8 cellular contexts compared by ENCODE assay signal in genomic region chr10:95246582-95247051, GRCh38. TPM values are rescaled to one million over a fixed set of nuclear protein-coding genes. Genes with fewer than 3 reads are reported as not detected.
DNase-seq lines count a peak whose midpoint lies in the region; ATAC-seq, FAIRE-seq and TF ChIP-seq lines count a peak whose summit lies in the region.

No MANE protein-coding gene starts in this region.

- peak; percentile 77 for TF ChIP-seq RAD21 in GM12878 (IDR thresholded peaks at IDR 0.05; ENCODE audit: insufficient read depth, low read depth, low read length)

- peaks cover 3% of the 10 kb centered on the region; the same call in 1 of the 2 replicates for H4K20me1 ChIP-seq in GM12878 (ENCODE audit: control insufficient read depth, insufficient read depth)

- peaks cover 30% of the 10 kb centered on the region for H3K79me2 ChIP-seq in GM12878 (ENCODE audit: control insufficient read depth, insufficient read depth, low read length)

- TF ChIP-seq CTCF in AG09319 (IDR thresholded peaks at IDR 0.05; ENCODE audit: low read depth, low read length) (peak; percentile 74), GM13977 (IDR thresholded peaks at IDR 0.05; ENCODE audit: extremely low read depth, insufficient read depth, missing control alignments) (peak; percentile 77), GM12878 (IDR thresholded peaks at IDR 0.05 in 2 of 3, conservative IDR thresholded peaks at IDR 0.05 in 1 of 3; ENCODE audit: control insufficient read depth in 2 of 3, extremely low read depth in 1 of 3, insufficient read depth in 1 of 3, low read depth in 3 of 3, low read length in 3 of 3) (peak; percentile 77 to 85 (median 78))

- SMC1A ChIA-PET in GM12878 (lab: Charles Lee; ENCODE audit: uncharacterized antibody, unreplicated experiment), result interaction anchor here (0.7 to 10.3 kb wide), 19 partner anchors 9 to 128 kb away, joined by 3 to 262 read pairs (median 7); no protein-coding TSS in a partner anchor

- ATAC-seq in GM12878, result peak; percentile 81
- ATAC-seq in GM19324 (IDR thresholded peaks at IDR 0.05; ENCODE audit: low FRiP score, unreplicated experiment), result no peak

- CTCF ChIA-PET in GM12878 (lab: Yijun Ruan, JAX), result interaction anchor here (0.6 to 9.9 kb wide), 35 partner anchors 8 to 204 kb away, joined by 3 to 346 read pairs (median 5); no protein-coding TSS in a partner anchor

- no peak overlapping the region for H2AFZ ChIP-seq in GM12878 (ENCODE audit: control insufficient read depth, low read depth, low read length)

- no peak for TF ChIP-seq EP300 in GM12878 (IDR thresholded peaks at IDR 0.05; ENCODE audit: borderline replicate concordance in 1 of 2, control insufficient read depth in 1 of 2, low read depth in 2 of 2, low read length in 2 of 2)

- RAD21 ChIA-PET in GM12878 (lab: Charles Lee; ENCODE audit: unreplicated experiment), result interaction anchor here (0.8 to 5.6 kb wide), 11 partner anchors 10 to 143 kb away, joined by 3 to 185 read pairs (median 8); no protein-coding TSS in a partner anchor

- POLR2A ChIA-PET in GM12878 (lab: Charles Lee), result interaction anchor here (1.0 kb wide), 1 partner anchor 13 kb away, joined by 3 read pairs; no protein-coding TSS in a partner anchor

- peaks cover 47% of the 10 kb centered on the region for H3K4me1 ChIP-seq in GM12878 (ENCODE audit: control insufficient read depth, insufficient read depth, low read length)

- 0% methylated on average over 1 of the region's 1 CpG for WGBS in GM12878 (ENCODE audit: insufficient coverage, insufficient replicate concordance, low lambda C conversion rate, missing lambda C conversion rate)

- peak overlapping the region; percentile 88 for H3K4me2 ChIP-seq in GM12878 (ENCODE audit: control insufficient read depth, insufficient read depth)

- no peaks in the 10 kb centered on the region for H3K27me3 ChIP-seq in GM12878 (replicated peaks in 1 of 2; ENCODE audit: control insufficient read depth in 2 of 2, insufficient read depth in 2 of 2, low read length in 1 of 2)

- peak overlapping the region; percentile 32 for H3K9ac ChIP-seq in GM12878 (ENCODE audit: control insufficient read depth, insufficient read depth, low read length)

- no peak overlapping the region for H3K4me3 ChIP-seq in GM12878

- intact Hi-C loops in GM12878 (cut with micrococcal nuclease; ENCODE audit: unreplicated experiment), result loop anchor here (1.0 to 10.0 kb wide), 2 partner anchors 117 to 612 kb away; no protein-coding TSS in a partner anchor

- peak; percentile 75 for FAIRE-seq in GM12878 (lab: Jason Lieb, UNC)

- in situ Hi-C loops in GM13977 (cut with MboI; ENCODE audit: low pct_unique_long_range_greater_than_20kb, low sequenced_read_pairs, unreplicated experiment) (loop anchor here (10.0 kb wide), 1 partner anchor 118 kb away; no protein-coding TSS in a partner anchor), GM12878 (cut with MboI) (loop anchor here (5.0 kb wide), 1 partner anchor 116 kb away; no protein-coding TSS in a partner anchor)

- H3K9me3 ChIP-seq in GM12878 (replicated peaks; ENCODE audit: control insufficient read depth, insufficient read depth, low read length), result no peaks in the 10 kb centered on the region

- BruUV-seq in GM12878 (replicated peaks; lab: Mats Ljungman, UMichigan), result no TSS peak

- H3K36me3 ChIP-seq in GM12878 (ENCODE audit: control insufficient read depth in 2 of 2, insufficient read depth in 2 of 2, low read length in 1 of 2), result peaks cover 46 to 63% of the 10 kb centered on the region in 2 experiments

- DNase-seq in AG09319 (ENCODE audit: extremely low read depth, low read depth), result peak; percentile 59
- DNase-seq in GM13977 (ENCODE audit: low spot score), result peak; percentile 54
- DNase-seq in M059J (ENCODE audit: low read depth), result peak; percentile 78
- DNase-seq in T-helper 2 cell, result peak in 4 of 5 experiments; percentile 2 to 58 (median 22)
- no peak for DNase-seq in GM12878 (ENCODE audit: low read depth, low spot score)
- peak; percentile 87 for DNase-seq in islet precursor cell
- DNase-seq in stimulated activated CD4-positive, alpha-beta T cell treated with anti-CD3 and anti-CD28 coated beads, Interleukin-2, amount 100 ng/mL, for 24 hours, result peak; percentile 71 to 73

- no peak for TF ChIP-seq POLR2A in GM12878 (IDR thresholded peaks at IDR 0.05; ENCODE audit: low read depth, low read length)

- peak overlapping the region; percentile 78 for H3K27ac ChIP-seq in GM12878 (ENCODE audit: control insufficient read depth, insufficient read depth)

TF ChIP-seq in GM12878, 131 proteins besides CTCF, POLR2A, EP300 and RAD21 (continues in another document):
- TF ChIP-seq SUPT20H (IDR thresholded peaks at IDR 0.05; ENCODE audit: borderline replicate concordance, control insufficient read depth, low read depth, low read length), result no peak
- TF ChIP-seq MXI1 (IDR thresholded peaks at IDR 0.05; ENCODE audit: low read depth, low read length), result no peak
- TF ChIP-seq SMAD5 (IDR thresholded peaks at IDR 0.05; ENCODE audit: low read depth), result no peak
- 0 out of 2 replicates have a peak, but pooled peaks have one; percentile 43 for TF ChIP-seq HDGF (IDR thresholded peaks at IDR 0.05)
- TF ChIP-seq SUZ12 (IDR thresholded peaks at IDR 0.05; ENCODE audit: unreplicated experiment), result no peak
- TF ChIP-seq MYC (IDR thresholded peaks at IDR 0.05; ENCODE audit: insufficient read depth, insufficient read length, insufficient replicate concordance, low read length, severe bottlenecking), result no peak
- TF ChIP-seq YY1 (IDR thresholded peaks at IDR 0.05; ENCODE audit: low read depth, low read length), result peak; percentile 63; the same call in 1 of the 2 replicates
- TF ChIP-seq ZNF592 (IDR thresholded peaks at IDR 0.05), result no peak

RNA-seq across cellular contexts. Expression of gene PDLIM1, which starts 44.2 kb away (rescaled TPM):
- total RNA-seq in M059J (2014; rRNA removed; shearing (Covaris generic)), result 55.3 and 69.1 TPM in 2 replicates
- 93.6 and 94.6 TPM in 2 replicates for total RNA-seq in GM12878 (2013; cell fraction: nucleolus; rRNA removed)
- total RNA-seq in GM12878 (2014; rRNA removed), result 86.5 and 95.7 TPM in 2 replicates
- total RNA-seq in GM12878 (2014; rRNA removed; fragmentation: Illumina TruSeq; extraction: Trizol), result 204 and 212 TPM in 2 replicates
- total RNA-seq in GM12878 (2021), result 527 and 530 TPM in 2 replicates
- 553 TPM for polyA plus RNA-seq in GM12878 (2011; ENCODE audit: low read depth)
- 133 and 220 TPM in 2 replicates for polyA plus RNA-seq in GM12878 (2011; rRNA removed)
- 344 and 508 TPM in 2 replicates for polyA plus RNA-seq in GM12878 (2011; cell fraction: cytosol; rRNA removed)
- 200 and 240 TPM in 2 replicates for polyA plus RNA-seq in GM12878 (2011; cell fraction: nucleus; rRNA removed)
- 602 and 737 TPM in 2 replicates for polyA plus RNA-seq in GM12878 (2012)
- 688 and 698 TPM in 2 replicates for polyA plus RNA-seq in GM12878 (2014; fragmentation: Illumina TruSeq; extraction: Trizol)
- 100 to 1,000 TPM; 133 to 338 TPM for polyA plus RNA-seq in GM12878 (2014; fragmentation: Nextera tagmentation; extraction: Ambion mirVana)
- 280 and 305 TPM in 2 replicates for polyA plus RNA-seq in GM12878 (2014; rRNA removed)
- 100 to 1,000 TPM; 689 to 714 TPM for polyA plus RNA-seq in GM12878 (2016; fragmentation: Nextera tagmentation; extraction: Ambion mirVana)
- polyA minus RNA-seq in GM12878 (2011; rRNA and poly(A)+ RNA removed), result 275 and 304 TPM in 2 replicates
- polyA minus RNA-seq in GM12878 (2011; cell fraction: cytosol; rRNA and poly(A)+ RNA removed), result 146 and 173 TPM in 2 replicates
- 58.8 and 86.6 TPM in 2 replicates for polyA minus RNA-seq in GM12878 (2011; cell fraction: nucleus; rRNA and poly(A)+ RNA removed)

RNA-seq across cellular contexts. Expression of gene ACSM6, which starts 52.6 kb away (rescaled TPM):
- total RNA-seq in M059J (2014; rRNA removed; shearing (Covaris generic)), result not detected in 2 replicates
- not detected in 2 replicates for total RNA-seq in GM12878 (2013; cell fraction: nucleolus; rRNA removed)
- total RNA-seq in GM12878 (2014; rRNA removed) (not detected in 2 replicates), GM12878 (2014; rRNA removed; fragmentation: Illumina TruSeq; extraction: Trizol) (not detected in 2 replicates), GM12878 (2021) (not detected in 2 replicates)
- not detected for polyA plus RNA-seq in GM12878 (2011; ENCODE audit: low read depth)
- polyA plus RNA-seq in GM12878 (2011; rRNA removed) (not detected in 2 replicates), GM12878 (2014; fragmentation: Illumina TruSeq; extraction: Trizol) (not detected in 2 replicates), GM12878 (2014; fragmentation: Nextera tagmentation; extraction: Ambion mirVana) (under 1 TPM in 1 of 2 experiments, not detected in 1; 0.06 TPM), GM12878 (2014; rRNA removed) (not detected in 2 replicates), GM12878 (2016; fragmentation: Nextera tagmentation; extraction: Ambion mirVana) (under 1 TPM; 0.20 to 0.21 TPM)
- polyA plus RNA-seq in GM12878 (2011; cell fraction: cytosol; rRNA removed), result not detected in 2 replicates
- not detected in 2 replicates for polyA plus RNA-seq in GM12878 (2011; cell fraction: nucleus; rRNA removed)
- polyA plus RNA-seq in GM12878 (2012), result 0.07 TPM in 1 of 2 replicates, not detected in the other
- not detected in 2 replicates for polyA minus RNA-seq in GM12878 (2011; rRNA and poly(A)+ RNA removed)
- not detected in 2 replicates for polyA minus RNA-seq in GM12878 (2011; cell fraction: cytosol; rRNA and poly(A)+ RNA removed)
- not detected in 2 replicates for polyA minus RNA-seq in GM12878 (2011; cell fraction: nucleus; rRNA and poly(A)+ RNA removed)
